ENCODE assay signal across 1 cellular context in the genomic region with DNA sequence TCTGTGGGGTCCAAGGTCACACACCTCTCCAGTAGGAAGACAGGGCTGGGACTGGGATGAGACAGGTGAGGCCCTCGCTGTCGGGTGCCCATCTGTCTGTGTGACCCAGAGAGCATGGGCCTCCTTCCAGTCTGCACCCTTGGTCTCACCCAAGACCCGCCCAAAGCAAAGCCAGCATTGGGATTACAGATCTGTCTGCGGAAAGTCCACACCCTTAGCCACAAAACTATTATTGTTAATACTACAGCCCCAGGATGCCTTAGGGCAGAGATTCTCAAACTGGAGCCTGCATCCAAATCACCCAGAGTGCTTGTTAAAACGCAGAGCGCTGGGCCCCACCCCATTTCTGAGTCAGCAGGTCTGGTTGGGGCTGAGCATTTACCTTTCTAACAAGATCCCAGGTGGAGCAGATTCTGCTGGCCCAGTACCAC.
TF ChIP-seq lines count a peak whose summit lies in the region.

No MANE protein-coding gene starts in this region.

TF ChIP-seq in K562, 482 proteins besides CTCF, POLR2A, EP300 and RAD21 (continued from another document):
- TF ChIP-seq SMARCA5 (IDR thresholded peaks at IDR 0.05) = 0 out of 2 replicates have a peak, but pooled peaks have one; percentile 26
- TF ChIP-seq PPARD (CRISPR knock-in tag; IDR thresholded peaks at IDR 0.05) = no peak
- TF ChIP-seq KDM2B (CRISPR knock-in tag; IDR thresholded peaks at IDR 0.05) = no peak
- TF ChIP-seq GTF2A2 (tag; IDR thresholded peaks at IDR 0.05) = no peak
- peak; percentile 52 for TF ChIP-seq ZNF316 (IDR thresholded peaks at IDR 0.05)
- 0 out of 2 replicates have a peak, but pooled peaks have one; percentile 26 for TF ChIP-seq KAT7 (CRISPR knock-in tag; IDR thresholded peaks at IDR 0.05; ENCODE audit: borderline replicate concordance)
- no peak for TF ChIP-seq MEF2D (tag; conservative IDR thresholded peaks at IDR 0.05; ENCODE audit: low read depth)
- TF ChIP-seq RBM34 (IDR thresholded peaks at IDR 0.05; ENCODE audit: borderline replicate concordance, insufficient read depth, low read length) = no peak
- no peak for TF ChIP-seq MTF1 (CRISPR knock-in tag; IDR thresholded peaks at IDR 0.05; ENCODE audit: borderline replicate concordance)
- no peak for TF ChIP-seq NR4A1 (CRISPR knock-in tag; IDR thresholded peaks at IDR 0.05)
- TF ChIP-seq NR4A1 (tag; IDR thresholded peaks at IDR 0.05) = no peak
- no peak for TF ChIP-seq ZSCAN29 (IDR thresholded peaks at IDR 0.05)
- TF ChIP-seq, protein P1, sequence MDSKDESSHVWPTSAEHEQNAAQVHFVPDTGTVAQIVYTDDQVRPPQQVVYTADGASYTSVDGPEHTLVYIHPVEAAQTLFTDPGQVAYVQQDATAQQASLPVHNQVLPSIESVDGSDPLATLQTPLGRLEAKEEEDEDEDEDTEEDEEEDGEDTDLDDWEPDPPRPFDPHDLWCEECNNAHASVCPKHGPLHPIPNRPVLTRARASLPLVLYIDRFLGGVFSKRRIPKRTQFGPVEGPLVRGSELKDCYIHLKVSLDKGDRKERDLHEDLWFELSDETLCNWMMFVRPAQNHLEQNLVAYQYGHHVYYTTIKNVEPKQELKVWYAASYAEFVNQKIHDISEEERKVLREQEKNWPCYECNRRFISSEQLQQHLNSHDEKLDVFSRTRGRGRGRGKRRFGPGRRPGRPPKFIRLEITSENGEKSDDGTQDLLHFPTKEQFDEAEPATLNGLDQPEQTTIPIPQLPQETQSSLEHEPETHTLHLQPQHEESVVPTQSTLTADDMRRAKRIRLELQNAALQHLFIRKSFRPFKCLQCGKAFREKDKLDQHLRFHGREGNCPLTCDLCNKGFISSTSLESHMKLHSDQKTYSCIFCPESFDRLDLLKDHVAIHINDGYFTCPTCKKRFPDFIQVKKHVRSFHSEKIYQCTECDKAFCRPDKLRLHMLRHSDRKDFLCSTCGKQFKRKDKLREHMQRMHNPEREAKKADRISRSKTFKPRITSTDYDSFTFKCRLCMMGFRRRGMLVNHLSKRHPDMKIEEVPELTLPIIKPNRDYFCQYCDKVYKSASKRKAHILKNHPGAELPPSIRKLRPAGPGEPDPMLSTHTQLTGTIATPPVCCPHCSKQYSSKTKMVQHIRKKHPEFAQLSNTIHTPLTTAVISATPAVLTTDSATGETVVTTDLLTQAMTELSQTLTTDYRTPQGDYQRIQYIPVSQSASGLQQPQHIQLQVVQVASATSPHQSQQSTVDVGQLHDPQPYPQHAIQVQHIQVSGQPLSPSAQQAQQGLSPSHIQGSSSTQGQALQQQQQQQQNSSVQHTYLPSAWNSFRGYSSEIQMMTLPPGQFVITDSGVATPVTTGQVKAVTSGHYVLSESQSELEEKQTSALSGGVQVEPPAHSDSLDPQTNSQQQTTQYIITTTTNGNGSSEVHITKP (IDR thresholded peaks at IDR 0.05; ENCODE audit: partially characterized antibody) = peak; percentile 40
- TF ChIP-seq RBM15 (IDR thresholded peaks at IDR 0.05; ENCODE audit: insufficient read depth, low read length) = no peak
- TF ChIP-seq CEBPG (CRISPR knock-in tag; IDR thresholded peaks at IDR 0.05) = no peak
- no peak for TF ChIP-seq CEBPG (tag; conservative IDR thresholded peaks at IDR 0.05 in 1 of 2, IDR thresholded peaks at IDR 0.05 in 1 of 2)
- no peak for TF ChIP-seq ZNF639 (CRISPR knock-in tag; conservative IDR thresholded peaks at IDR 0.05 in 1 of 2, IDR thresholded peaks at IDR 0.05 in 1 of 2)
- no peak for TF ChIP-seq FOXK2 (conservative IDR thresholded peaks at IDR 0.05 in 1 of 2, IDR thresholded peaks at IDR 0.05 in 1 of 2; ENCODE audit: low read depth in 2 of 2)
- TF ChIP-seq CREM (IDR thresholded peaks at IDR 0.05; ENCODE audit: low read depth) = no peak
- no peak for TF ChIP-seq SMARCE1 (IDR thresholded peaks at IDR 0.05)
- TF ChIP-seq RAD51 (IDR thresholded peaks at IDR 0.05; ENCODE audit: borderline replicate concordance, low read depth) = no peak
